1 cellular context compared by ENCODE assay signal in the genomic region with DNA sequence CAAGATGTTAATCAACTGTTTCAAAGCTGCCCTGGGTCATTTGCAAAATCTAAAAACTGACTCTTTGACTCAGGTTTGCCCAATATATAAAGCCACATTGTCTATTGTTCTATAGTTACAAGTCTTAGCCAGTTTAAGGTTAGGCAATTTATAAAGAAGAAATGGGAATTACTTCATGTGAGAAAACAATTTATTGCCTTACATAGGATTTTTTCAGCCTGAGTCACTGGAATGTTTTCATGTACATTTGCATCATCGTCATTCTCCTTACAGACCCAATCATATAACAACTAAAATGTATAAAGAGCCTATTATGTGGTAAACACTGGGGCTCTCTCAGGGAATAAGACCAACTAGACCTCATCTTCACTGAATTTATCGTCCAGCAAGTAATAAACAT.
TF ChIP-seq lines count a peak whose summit lies in the region.

No MANE protein-coding gene starts in this region.

TF ChIP-seq in IMR-90, 13 proteins besides CTCF, POLR2A, EP300 and RAD21:
- TF ChIP-seq RFX5 (IDR thresholded peaks at IDR 0.05; ENCODE audit: low read depth, low read length) (no peak), CEBPB (IDR thresholded peaks at IDR 0.05; ENCODE audit: low read depth, low read length) (peak; percentile 91), MAFK (IDR thresholded peaks at IDR 0.05; ENCODE audit: low read depth, low read length) (0 out of 2 replicates have a peak, but pooled peaks have one; percentile 14), NFE2L2 (IDR thresholded peaks at IDR 0.05; ENCODE audit: low read depth, low read length) (no peak)
- TF ChIP-seq, protein P1, sequence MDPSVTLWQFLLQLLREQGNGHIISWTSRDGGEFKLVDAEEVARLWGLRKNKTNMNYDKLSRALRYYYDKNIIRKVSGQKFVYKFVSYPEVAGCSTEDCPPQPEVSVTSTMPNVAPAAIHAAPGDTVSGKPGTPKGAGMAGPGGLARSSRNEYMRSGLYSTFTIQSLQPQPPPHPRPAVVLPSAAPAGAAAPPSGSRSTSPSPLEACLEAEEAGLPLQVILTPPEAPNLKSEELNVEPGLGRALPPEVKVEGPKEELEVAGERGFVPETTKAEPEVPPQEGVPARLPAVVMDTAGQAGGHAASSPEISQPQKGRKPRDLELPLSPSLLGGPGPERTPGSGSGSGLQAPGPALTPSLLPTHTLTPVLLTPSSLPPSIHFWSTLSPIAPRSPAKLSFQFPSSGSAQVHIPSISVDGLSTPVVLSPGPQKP (IDR thresholded peaks at IDR 0.05; ENCODE audit: borderline replicate concordance, low read depth, low read length) = no peak
